In the genomic region with DNA sequence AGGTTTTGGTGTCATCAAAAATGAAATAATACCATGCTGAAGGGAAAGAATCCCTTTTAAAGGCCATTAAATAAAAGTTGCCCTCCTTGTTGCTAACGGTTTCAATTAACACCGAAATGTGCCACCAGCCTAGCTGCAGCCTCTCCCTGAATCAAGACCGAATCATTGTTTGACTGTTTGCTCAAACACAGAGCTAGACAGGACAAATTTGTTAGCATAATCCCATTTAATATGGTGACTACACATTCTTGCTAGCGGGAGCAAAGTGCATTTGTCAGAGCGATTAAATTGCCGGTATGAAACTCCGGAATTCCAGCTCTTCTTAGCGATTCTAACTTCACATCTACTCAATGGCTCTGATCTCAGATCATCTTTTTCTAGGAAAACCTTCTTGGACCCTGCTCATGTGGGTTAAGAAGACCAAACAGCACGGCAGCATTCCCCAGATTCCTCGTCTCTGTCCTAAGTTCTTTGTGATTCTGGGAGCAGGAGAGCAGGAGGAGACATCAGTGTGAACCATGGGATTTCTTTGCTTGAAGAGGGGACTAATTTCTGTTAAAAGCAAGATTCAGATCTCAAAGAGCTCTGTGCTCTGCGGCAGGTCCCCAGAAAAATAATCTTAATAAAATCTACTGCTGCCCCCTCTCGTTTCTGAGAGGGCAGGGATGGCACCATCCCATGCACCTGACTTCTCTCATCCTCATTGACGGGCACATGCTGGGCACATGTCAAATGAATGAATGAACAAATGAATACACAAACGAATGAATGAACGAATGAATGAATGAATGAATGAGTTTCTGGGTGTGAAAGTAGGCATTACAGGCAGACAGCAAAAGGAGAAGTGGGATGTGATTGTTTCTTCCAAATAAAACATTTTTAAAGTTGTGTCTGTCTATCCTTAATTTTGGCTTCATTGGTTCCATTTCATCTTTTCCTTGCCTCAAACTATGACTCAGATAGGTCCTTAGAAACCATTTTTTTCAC, we compare ENCODE assay signal across 19 cellular contexts.
DNase-seq lines count a peak whose midpoint lies in the region; ATAC-seq, FAIRE-seq and TF ChIP-seq lines count a peak whose summit lies in the region.
"Had no signal": no experiment of that assay in that cellular context is flagged by ENCODE, and none has a peak within 500 bp of the region (broad histone marks: within the 10 kb centered on the region; RNA-seq: fewer than 3 reads in every experiment).

No MANE protein-coding gene starts in this region.

- H3K9ac ChIP-seq in H1 (replicated peaks in 1 of 4; ENCODE audit: extremely low read depth in 1 of 4, low read depth in 3 of 4, low read length in 3 of 4) (no peak overlapping the region), PC-3 (ENCODE audit: low read length) (no peak overlapping the region)

- peaks cover 28% of the 10 kb centered on the region for H3K4me1 Mint-ChIP-seq in neural crest cell
- H3K4me1 Mint-ChIP-seq in stimulated activated memory B cell treated with anti-CD40 and anti-IgM and Interleukin-4, amounts not matched to agents 10 μg/mL and 1 μg/mL and 100 μg/mL, for 72 hours, result peaks cover 4% of the 10 kb centered on the region

- H4K20me1 ChIP-seq in H1 (replicated peaks in 1 of 2; ENCODE audit: control insufficient read depth in 1 of 2, insufficient read depth in 2 of 2, low read length in 2 of 2) (no peaks in the 10 kb centered on the region), PC-3 (ENCODE audit: low read length) (no peaks in the 10 kb centered on the region)

- no peak overlapping the region for H3K14ac ChIP-seq in H1 (ENCODE audit: insufficient read length)

- 0 out of 2 replicates have a peak overlapping the region, but pooled peaks have one; percentile 38 for H2AFZ ChIP-seq in H1 (ENCODE audit: low read length)
- H2AFZ ChIP-seq in PC-3 (ENCODE audit: low read length), result no peak overlapping the region

- POLR2A ChIA-PET in H1 (lab: Charles Lee; ENCODE audit: partially characterized antibody) (interaction anchor here (1.0 kb wide), 1 partner anchor 184 kb away, joined by 3 read pairs; no protein-coding TSS in a partner anchor), PC-3 (lab: Charles Lee; ENCODE audit: unreplicated experiment) (no interaction called here)

- H3F3A ChIP-seq in PC-3 (ENCODE audit: low read length, unreplicated experiment), result no peaks in the 10 kb centered on the region

- intact Hi-C loops in PC-3 (cut with micrococcal nuclease), result no loop called here

- H3K18ac ChIP-seq in H1 (ENCODE audit: extremely low read depth, low read length), result no peak overlapping the region

- no peak overlapping the region for H3K27ac ChIP-seq in H1 (ENCODE audit: low read depth, low read length)
- H3K27ac ChIP-seq in PC-3 (ENCODE audit: low read length), result no peak overlapping the region
- H3K27ac ChIP-seq: SJSA1 had no signal

- CTCF ChIA-PET in H1 (lab: Charles Lee; ENCODE audit: partially characterized antibody), result interaction anchor here (0.7 to 0.8 kb wide), 2 partner anchors 58 kb away, joined by 3 to 4 read pairs; no protein-coding TSS in a partner anchor
- CTCF ChIA-PET in PC-3 (lab: Charles Lee), result interaction anchor here (0.6 kb wide), 1 partner anchor 335 kb away, joined by 3 read pairs; no protein-coding TSS in a partner anchor

- H3K23me2 ChIP-seq in H1 (ENCODE audit: low read depth, low read length), result no peaks in the 10 kb centered on the region

- no peaks in the 10 kb centered on the region for H3K36me3 Mint-ChIP-seq in neural crest cell (ENCODE audit: low read depth)
- H3K36me3 Mint-ChIP-seq in stimulated activated memory B cell treated with anti-CD40 and anti-IgM and Interleukin-4, amounts not matched to agents 10 μg/mL and 1 μg/mL and 100 μg/mL, for 72 hours, result no peaks in the 10 kb centered on the region
- H3K36me3 Mint-ChIP-seq: CD8-positive, alpha-beta T cell had no signal

- H3K36me3 ChIP-seq in H1 (ENCODE audit: control insufficient read depth in 2 of 4, insufficient read depth in 4 of 4, low read length in 3 of 4) (no peaks in the 10 kb centered on the region), PC-3 (ENCODE audit: low read depth, low read length) (no peaks in the 10 kb centered on the region)
- H3K36me3 ChIP-seq: BE2C, SJSA1 had no signal

- no peak overlapping the region for H2BK20ac ChIP-seq in H1 (ENCODE audit: low read length)

- H3K79me2 ChIP-seq in H1 (ENCODE audit: control insufficient read depth in 1 of 2, insufficient read depth in 2 of 2, low read length in 2 of 2) (no peaks in the 10 kb centered on the region), PC-3 (ENCODE audit: low read length) (no peaks in the 10 kb centered on the region)

- H4K91ac ChIP-seq in H1 (replicated peaks; ENCODE audit: insufficient read length, low read length), result no peak overlapping the region

- H3K56ac ChIP-seq in H1 (replicated peaks; ENCODE audit: insufficient read length, low read depth, low read length), result no peak overlapping the region

- H3K4ac ChIP-seq in H1 (replicated peaks; ENCODE audit: insufficient read length, low read depth, low read length), result no peak overlapping the region

- peaks cover 0 to 10% (median 0%) of the 10 kb centered on the region in 4 experiments; a peak in 1 of 7 replicates for H3K4me1 ChIP-seq in H1 (replicated peaks in 1 of 4; ENCODE audit: control insufficient read depth in 3 of 4, insufficient read depth in 4 of 4, low read length in 3 of 4)
- H3K4me1 ChIP-seq in PC-3 (ENCODE audit: insufficient read depth, low read length), result no peaks in the 10 kb centered on the region
- H3K4me1 ChIP-seq: BE2C, SJSA1 had no signal

- no peaks in the 10 kb centered on the region for H3K27me3 ChIP-seq in H1 (replicated peaks in 1 of 4; ENCODE audit: control insufficient read depth in 3 of 4, extremely low read depth in 1 of 4, insufficient read depth in 3 of 4, low read length in 3 of 4)
- peaks cover 25% of the 10 kb centered on the region; the same call in 1 of the 2 replicates for H3K27me3 ChIP-seq in PC-3 (ENCODE audit: low read length)
- H3K27me3 ChIP-seq: BE2C had no signal

- H3K9me3 ChIP-seq in H1 (ENCODE audit: insufficient read depth in 2 of 2, low read depth in 1 of 2, low read length in 1 of 2) (no peaks in the 10 kb centered on the region), PC-3 (ENCODE audit: low read length) (no peaks in the 10 kb centered on the region)
- H3K9me3 ChIP-seq: BE2C, SJSA1 had no signal

- H3K27ac Mint-ChIP-seq in neural crest cell (ENCODE audit: unreplicated experiment), result peak overlapping the region; percentile 28
- no peak overlapping the region for H3K27ac Mint-ChIP-seq in stimulated activated memory B cell treated with anti-CD40 and anti-IgM and Interleukin-4, amounts not matched to agents 10 μg/mL and 1 μg/mL and 100 μg/mL, for 72 hours
- H3K27ac Mint-ChIP-seq: CD8-positive, alpha-beta T cell had no signal

- H3K79me1 ChIP-seq in H1 (ENCODE audit: low read depth, low read length), result no peaks in the 10 kb centered on the region

- no peak overlapping the region for H3K23ac ChIP-seq in H1 (ENCODE audit: insufficient read length)

- no peak for FAIRE-seq in H1 (lab: Jason Lieb, UNC)
- FAIRE-seq: GM18507 had no signal

- no peak overlapping the region for H2BK120ac ChIP-seq in H1 (replicated peaks; ENCODE audit: low read depth, low read length)

- peak; percentile 10; the same call in 1 of the 3 replicates for TF ChIP-seq CTCF in GM12872 (IDR thresholded peaks at IDR 0.05; ENCODE audit: insufficient read depth, low read depth, low read length)
- no peak for TF ChIP-seq CTCF in H1 (IDR thresholded peaks at IDR 0.05; ENCODE audit: control extremely low read depth in 1 of 3, insufficient read depth in 1 of 3, low read depth in 1 of 3, low read length in 3 of 3)
- no peak for TF ChIP-seq CTCF in neural crest cell (conservative IDR thresholded peaks at IDR 0.05)
- TF ChIP-seq CTCF in PC-3 (conservative IDR thresholded peaks at IDR 0.05; ENCODE audit: low read depth, low read length), result no peak

- no peak overlapping the region for H2BK5ac ChIP-seq in H1 (ENCODE audit: low read depth, low read length)

- 84% methylated on average over 15 of the region's 15 CpGs; no CpG with 5 or more reads in 1 of the 2 experiments for WGBS in H1 (ENCODE audit: extremely low coverage in 1 of 2, insufficient coverage in 1 of 2, insufficient read length in 1 of 2, insufficient replicate concordance in 2 of 2, low coverage in 1 of 2, low lambda C conversion rate in 2 of 2, missing lambda C conversion rate in 1 of 2), 2 experiments

- no peak overlapping the region for H2BK12ac ChIP-seq in H1 (ENCODE audit: low read depth, low read length)

- H4K8ac ChIP-seq in H1 (ENCODE audit: extremely low read depth, insufficient read depth, low read length), result no peak overlapping the region

- peak; percentile 56 for DNase-seq in NCI-H146 treated with DMSO at 0.1 percent for 48 hours (lab: John Stamatoyannopoulos, UW; ENCODE audit: unreplicated experiment)
- DNase-seq in H1 (ENCODE audit: low read depth in 1 of 2, low spot score in 2 of 2), result no peak
- no peak for DNase-seq in neural crest cell (ENCODE audit: low read depth, low spot score)
- no peak for DNase-seq in stimulated activated CD4-positive, alpha-beta T cell treated with anti-CD3 and anti-CD28 coated beads, Interleukin-4, amount 100 ng/mL, for 24 hours
- DNase-seq in PC-3, result no peak
- DNase-seq in NCI-H2171 (lab: John Stamatoyannopoulos, UW), result no peak
- DNase-seq: ACHN; BE2C; CD8-positive, alpha-beta T cell; NCI-H1048; NCI-H1694 treated with DMSO at 0.1 percent for 48 hours; NCI-H2171 treated with DMSO at 0.1 percent for 48 hours; NCI-H510A; OCI-M1 had no signal

- H2AK5ac ChIP-seq in H1 (ENCODE audit: low read depth, low read length), result no peak overlapping the region

- no peaks in the 10 kb centered on the region for H3K9me3 Mint-ChIP-seq in neural crest cell
- no peaks in the 10 kb centered on the region for H3K9me3 Mint-ChIP-seq in stimulated activated memory B cell treated with anti-CD40 and anti-IgM and Interleukin-4, amounts not matched to agents 10 μg/mL and 1 μg/mL and 100 μg/mL, for 72 hours
- H3K9me3 Mint-ChIP-seq: CD8-positive, alpha-beta T cell had no signal

- no peak overlapping the region for H3K4me2 ChIP-seq in H1 (ENCODE audit: insufficient read depth in 1 of 2, low read depth in 2 of 2, low read length in 2 of 2)
- H3K4me2 ChIP-seq in PC-3 (ENCODE audit: low read length), result no peak overlapping the region

- H3K27me3 Mint-ChIP-seq in neural crest cell (ENCODE audit: low read depth), result no peaks in the 10 kb centered on the region
- no peaks in the 10 kb centered on the region for H3K27me3 Mint-ChIP-seq in stimulated activated memory B cell treated with anti-CD40 and anti-IgM and Interleukin-4, amounts not matched to agents 10 μg/mL and 1 μg/mL and 100 μg/mL, for 72 hours

- H4K5ac ChIP-seq in H1 (ENCODE audit: insufficient read length, low read depth, low read length), result no peak overlapping the region

- no peak overlapping the region for H2BK15ac ChIP-seq in H1 (ENCODE audit: low read length)

- no peak for TF ChIP-seq RAD21 in H1 (IDR thresholded peaks at IDR 0.05 in 1 of 2, conservative IDR thresholded peaks at IDR 0.05 in 1 of 2; ENCODE audit: low read depth in 2 of 2, low read length in 2 of 2)

- no peak for TF ChIP-seq POLR2A in H1 (IDR thresholded peaks at IDR 0.05; ENCODE audit: control extremely low read depth in 1 of 2, low read depth in 2 of 2, low read length in 2 of 2)

- no peak for TF ChIP-seq EP300 in H1 (IDR thresholded peaks at IDR 0.05; ENCODE audit: borderline replicate concordance in 1 of 2, low read depth in 2 of 2, low read length in 2 of 2)

- H3K4me3 Mint-ChIP-seq in neural crest cell, result no peak overlapping the region
- no peak overlapping the region for H3K4me3 Mint-ChIP-seq in stimulated activated memory B cell treated with anti-CD40 and anti-IgM and Interleukin-4, amounts not matched to agents 10 μg/mL and 1 μg/mL and 100 μg/mL, for 72 hours
- H3K4me3 Mint-ChIP-seq: CD8-positive, alpha-beta T cell had no signal

- no peak for ATAC-seq in stimulated activated memory B cell treated with anti-CD40 and anti-IgM and Interleukin-4, amounts not matched to agents 10 μg/mL and 1 μg/mL and 100 μg/mL, for 72 hours
- ATAC-seq in PC-3, result no peak
- ATAC-seq: CD8-positive, alpha-beta T cell; HCT116 had no signal

- no TSS peak for BruUV-seq in PC-3 (replicated peaks; lab: Mats Ljungman, UMichigan)

- no peaks in the 10 kb centered on the region for H3K9me2 ChIP-seq in PC-3 (replicated peaks; ENCODE audit: low read length)

- H3K4me3 ChIP-seq in H1 (ENCODE audit: extremely low read depth in 1 of 4, insufficient read depth in 2 of 4, low read depth in 3 of 4, low read length in 4 of 4) (no peak overlapping the region), PC-3 (ENCODE audit: low read length) (no peak overlapping the region)
- H3K4me3 ChIP-seq: SJSA1 had no signal
